1 cellular context compared by ENCODE assay signal in genomic region chr6:43181942-43182860, GRCh38.
TF ChIP-seq lines count a peak whose summit lies in the region.

TSS of gene CUL9 (plus strand) at chr6:43182196. CDS start at chr6:43184311, 2,115 bp downstream.

TF ChIP-seq in HepG2, 621 proteins besides CTCF, POLR2A, EP300 and RAD21 (continued from another document and continues in another):
- TF ChIP-seq ZNF142 (CRISPR knock-in tag; IDR thresholded peaks at IDR 0.05) (peak; percentile 81), HNRNPL (IDR thresholded peaks at IDR 0.05; ENCODE audit: low read depth, low read length) (0 out of 2 replicates have a peak, but pooled peaks have one; percentile 49), ZNF7 (CRISPR knock-in tag; IDR thresholded peaks at IDR 0.05) (no peak), TEAD3 (CRISPR knock-in tag; optimal IDR thresholded peaks at IDR 0.05; ENCODE audit: borderline replicate concordance) (peak; percentile 90), SMARCE1 (IDR thresholded peaks at IDR 0.05; ENCODE audit: borderline replicate concordance) (no peak), ZNF232 (CRISPR knock-in tag; IDR thresholded peaks at IDR 0.05; ENCODE audit: borderline replicate concordance) (peak; percentile 51; the same call in 1 of the 2 replicates), ELK4 (CRISPR knock-in tag; IDR thresholded peaks at IDR 0.05; ENCODE audit: borderline replicate concordance) (no peak; the same call in 1 of the 2 replicates), POLR2G (IDR thresholded peaks at IDR 0.05; ENCODE audit: low read depth, low read length) (peak; percentile 93), RNF2 (conservative IDR thresholded peaks at IDR 0.05; ENCODE audit: low read depth) (0 out of 2 replicates have a peak, but pooled peaks have one; percentile 71), ZNF317 (CRISPR knock-in tag; IDR thresholded peaks at IDR 0.05) (no peak), ESRRA (CRISPR knock-in tag; IDR thresholded peaks at IDR 0.05; ENCODE audit: low read depth) (0 out of 2 replicates have a peak, but pooled peaks have one; percentile 74), KMT2A (CRISPR knock-in tag; IDR thresholded peaks at IDR 0.05) (peak; percentile 96), ZBTB39 (CRISPR knock-in tag; IDR thresholded peaks at IDR 0.05) (no peak), ZNF781 (CRISPR knock-in tag; IDR thresholded peaks at IDR 0.05; ENCODE audit: borderline replicate concordance, not compliant biosample characterization) (peak; percentile 60), SP2 (CRISPR knock-in tag; IDR thresholded peaks at IDR 0.05) (peak; percentile 67), ZNF484 (CRISPR knock-in tag; IDR thresholded peaks at IDR 0.05; ENCODE audit: borderline replicate concordance, low read depth) (no peak), JUN (CRISPR knock-in tag; IDR thresholded peaks at IDR 0.05) (peak; percentile 71; the same call in 1 of the 2 replicates), ZBTB37 (CRISPR knock-in tag; IDR thresholded peaks at IDR 0.05) (no peak), HMG20B (CRISPR knock-in tag; conservative IDR thresholded peaks at IDR 0.05) (no peak), CCAR2 (optimal IDR thresholded peaks at IDR 0.05; ENCODE audit: low read depth, low read length) (no peak), FOXK1 (CRISPR knock-in tag; IDR thresholded peaks at IDR 0.05; ENCODE audit: borderline replicate concordance, low read depth) (peak; percentile 79; the same call in 1 of the 2 replicates), ZFX (CRISPR knock-in tag; IDR thresholded peaks at IDR 0.05; ENCODE audit: low read depth) (peak; percentile 86), NAIF1 (CRISPR knock-in tag; IDR thresholded peaks at IDR 0.05; ENCODE audit: borderline replicate concordance) (peak; percentile 87), REXO4 (CRISPR knock-in tag; IDR thresholded peaks at IDR 0.05; ENCODE audit: borderline replicate concordance) (no peak), EEA1 (CRISPR knock-in tag; IDR thresholded peaks at IDR 0.05; ENCODE audit: borderline replicate concordance) (peak; percentile 80; the same call in 1 of the 2 replicates), MATR3 (CRISPR knock-in tag; IDR thresholded peaks at IDR 0.05) (no peak), POGZ (CRISPR knock-in tag; IDR thresholded peaks at IDR 0.05) (peak; percentile 86), NFATC3 (CRISPR knock-in tag; IDR thresholded peaks at IDR 0.05) (no peak), BORCS8-MEF2B (CRISPR knock-in tag; IDR thresholded peaks at IDR 0.05) (peak; percentile 91; the same call in 1 of the 2 replicates), STAT6 (CRISPR knock-in tag; IDR thresholded peaks at IDR 0.05; ENCODE audit: borderline replicate concordance) (no peak; the same call in 1 of the 2 replicates), ARHGAP35 (CRISPR knock-in tag; IDR thresholded peaks at IDR 0.05; ENCODE audit: borderline replicate concordance) (peak; percentile 94), EHMT2 (IDR thresholded peaks at IDR 0.05; ENCODE audit: borderline replicate concordance, low read depth, low read length) (no peak), PBX2 (CRISPR knock-in tag; IDR thresholded peaks at IDR 0.05) (no peak), ZNF501 (CRISPR knock-in tag; IDR thresholded peaks at IDR 0.05) (no peak), SALL2 (CRISPR knock-in tag; IDR thresholded peaks at IDR 0.05) (peak; percentile 94), GLMP (CRISPR knock-in tag; IDR thresholded peaks at IDR 0.05; ENCODE audit: borderline replicate concordance) (0 out of 2 replicates have a peak, but pooled peaks have one; percentile 50), ZNF326 (CRISPR knock-in tag; IDR thresholded peaks at IDR 0.05; ENCODE audit: borderline replicate concordance) (peak; percentile 92; the same call in 1 of the 2 replicates), TBL1XR1 (IDR thresholded peaks at IDR 0.05; ENCODE audit: borderline replicate concordance, low read length, partially characterized antibody) (no peak), TAF1 (CRISPR knock-in tag; IDR thresholded peaks at IDR 0.05) (peak; percentile 86), E2F1 (CRISPR knock-in tag; IDR thresholded peaks at IDR 0.05) (no peak; the same call in none of the 2 replicates), ZNF768 (CRISPR knock-in tag; IDR thresholded peaks at IDR 0.05) (peak; percentile 74), ZNF670 (CRISPR knock-in tag; IDR thresholded peaks at IDR 0.05; ENCODE audit: borderline replicate concordance) (peak; percentile 6; the same call in 1 of the 2 replicates), NKX3-1 (CRISPR knock-in tag; IDR thresholded peaks at IDR 0.05) (no peak; the same call in 1 of the 2 replicates)
